In genomic region chr12:48156648-48157015, GRCh38 we compare ENCODE assay signal across 8 cellular contexts. TPM values are rescaled to one million over a fixed set of nuclear protein-coding genes. Genes with fewer than 3 reads are reported as not detected.
DNase-seq lines count a peak whose midpoint lies in the region; ATAC-seq and TF ChIP-seq lines count a peak whose summit lies in the region.

No MANE protein-coding gene starts in this region.

- peak overlapping the region; percentile 86 for H3K9ac ChIP-seq in Karpas-422 (ENCODE audit: low read length)

- H2AFZ ChIP-seq in Karpas-422 (ENCODE audit: low read length): no peak overlapping the region; the same call in 1 of the 2 replicates

- no peak for TF ChIP-seq CTCF in AG09309 (IDR thresholded peaks at IDR 0.05; ENCODE audit: control insufficient read depth, insufficient read depth, low read depth, low read length, missing control alignments)
- TF ChIP-seq CTCF in coronary artery (IDR thresholded peaks at IDR 0.05): no peak
- TF ChIP-seq CTCF in GM13977 (IDR thresholded peaks at IDR 0.05; ENCODE audit: extremely low read depth, insufficient read depth, missing control alignments): no peak

- peaks cover 36% of the 10 kb centered on the region for H3K79me2 ChIP-seq in Karpas-422 (ENCODE audit: low read length)

- peaks cover 20% of the 10 kb centered on the region for H3K4me1 ChIP-seq in Karpas-422 (ENCODE audit: low read length)

- H3K27me3 Mint-ChIP-seq in naive B cell: peaks cover 0 to 8% (median 6%) of the 10 kb centered on the region in 3 donors

- in situ Hi-C loops in GM13977 (cut with MboI; ENCODE audit: low pct_unique_long_range_greater_than_20kb, low sequenced_read_pairs, unreplicated experiment): loop anchor here (25.0 kb wide), 1 partner anchor 419 kb away; the partner anchor contains the start of gene ENDOU

- no peaks in the 10 kb centered on the region for H3K9me3 ChIP-seq in Karpas-422 (ENCODE audit: low read length)

- peak overlapping the region; percentile 79 for H3K4me3 ChIP-seq in AG09309 (ENCODE audit: control insufficient read depth, low read depth, low read length)
- H3K4me3 ChIP-seq in Karpas-422 (ENCODE audit: low read length): peak overlapping the region; percentile 95
- H3K4me3 ChIP-seq in coronary artery: peak overlapping the region; percentile 90

- H3K4me1 Mint-ChIP-seq in naive B cell: peaks cover 26 to 38% (median 35%) of the 10 kb centered on the region in 3 donors

- H3K4me3 Mint-ChIP-seq in naive B cell: peak overlapping the region; percentile 95 to 99 (median 98)

- H4K20me1 ChIP-seq in Karpas-422 (ENCODE audit: insufficient read depth, low read depth, low read length): no peaks in the 10 kb centered on the region

- ATAC-seq in naive B cell (ENCODE audit: low read depth in 2 of 2) (no peak), HG03175 (IDR thresholded peaks at IDR 0.05; ENCODE audit: unreplicated experiment) (no peak), HG02571 (IDR thresholded peaks at IDR 0.05; ENCODE audit: unreplicated experiment) (no peak)

- H3K9me3 Mint-ChIP-seq in naive B cell: no peaks in the 10 kb centered on the region

- DNase-seq in AG09309 (ENCODE audit: low read depth): no peak
- DNase-seq in Karpas-422: no peak
- DNase-seq in coronary artery (ENCODE audit: low spot score): no peak
- DNase-seq in naive B cell: no peak
- DNase-seq in GM13977 (ENCODE audit: low spot score): no peak
- no peak for DNase-seq in NCI-H1092 (lab: John Stamatoyannopoulos, UW)

- H3K27ac Mint-ChIP-seq in naive B cell: peak overlapping the region in 5 of 6 donors; percentile 70 to 97 (median 86)

- peaks cover 8% of the 10 kb centered on the region in 2 donors for H3K36me3 Mint-ChIP-seq in naive B cell

- peaks cover 4% of the 10 kb centered on the region; the same call in 1 of the 2 replicates for H3K36me3 ChIP-seq in Karpas-422 (ENCODE audit: insufficient read depth, low read length)

- peak overlapping the region; percentile 67 for H3K4me2 ChIP-seq in Karpas-422 (ENCODE audit: low read depth, low read length, poor library complexity, severe bottlenecking)

- no peaks in the 10 kb centered on the region for H3K27me3 ChIP-seq in Karpas-422 (ENCODE audit: low read length)

- no peaks in the 10 kb centered on the region for H3K9me2 ChIP-seq in Karpas-422 (replicated peaks; ENCODE audit: insufficient read depth, low read length)

- H3K27ac ChIP-seq in Karpas-422 (ENCODE audit: low read length): peak overlapping the region; percentile 53; the same call in 1 of the 2 replicates
- peak overlapping the region in 1 of 2 donors; percentile 80 for H3K27ac ChIP-seq in coronary artery

RNA-seq across cellular contexts. Expression of gene ASB8, which starts 0.7 kb away (rescaled TPM):
- 22.2 and 42.7 TPM in 2 replicates for total RNA-seq in Karpas-422 (2014; rRNA removed; shearing (Covaris generic); ENCODE audit: low replicate concordance)
- polyA plus RNA-seq in naive B cell (ENCODE audit: low read depth in 6 of 6): 10 to 100 TPM; 62.1 to 89.5 (median 74.8) TPM

RNA-seq across cellular contexts. Expression of gene CCDC184, which starts 26.8 kb away (rescaled TPM):
- 1.2 and 2.5 TPM in 2 replicates for total RNA-seq in Karpas-422 (2014; rRNA removed; shearing (Covaris generic); ENCODE audit: low replicate concordance)
- polyA plus RNA-seq in naive B cell (ENCODE audit: low read depth in 6 of 6): under 1 TPM in 3 of 6 donors, not detected in 3; 0.19 to 0.61 (median 0.31) TPM

RNA-seq across cellular contexts. Expression of gene PFKM, which starts 37.5 kb away (rescaled TPM):
- total RNA-seq in Karpas-422 (2014; rRNA removed; shearing (Covaris generic); ENCODE audit: low replicate concordance): 71.4 and 96.7 TPM in 2 replicates
- 10 to 100 TPM in 1 of 6 donors, 1 to 10 TPM in 5; 5.3 to 12.2 (median 7.1) TPM for polyA plus RNA-seq in naive B cell (ENCODE audit: low read depth in 6 of 6)

RNA-seq across cellular contexts. Expression of gene OR10AD1, which starts 46.5 kb away (rescaled TPM):
- total RNA-seq in Karpas-422 (2014; rRNA removed; shearing (Covaris generic); ENCODE audit: low replicate concordance): not detected in 2 replicates
- polyA plus RNA-seq in naive B cell (ENCODE audit: low read depth in 6 of 6): not detected

RNA-seq across cellular contexts. Expression of gene SENP1, which starts 50.8 kb away (rescaled TPM):
- total RNA-seq in Karpas-422 (2014; rRNA removed; shearing (Covaris generic); ENCODE audit: low replicate concordance): 20.1 and 44.5 TPM in 2 replicates
- polyA plus RNA-seq in naive B cell (ENCODE audit: low read depth in 6 of 6): 10 to 100 TPM in 5 of 6 donors, 1 to 10 TPM in 1; 3.6 to 18.6 (median 15.6) TPM
